10 cellular contexts compared by ENCODE assay signal in the genomic region with DNA sequence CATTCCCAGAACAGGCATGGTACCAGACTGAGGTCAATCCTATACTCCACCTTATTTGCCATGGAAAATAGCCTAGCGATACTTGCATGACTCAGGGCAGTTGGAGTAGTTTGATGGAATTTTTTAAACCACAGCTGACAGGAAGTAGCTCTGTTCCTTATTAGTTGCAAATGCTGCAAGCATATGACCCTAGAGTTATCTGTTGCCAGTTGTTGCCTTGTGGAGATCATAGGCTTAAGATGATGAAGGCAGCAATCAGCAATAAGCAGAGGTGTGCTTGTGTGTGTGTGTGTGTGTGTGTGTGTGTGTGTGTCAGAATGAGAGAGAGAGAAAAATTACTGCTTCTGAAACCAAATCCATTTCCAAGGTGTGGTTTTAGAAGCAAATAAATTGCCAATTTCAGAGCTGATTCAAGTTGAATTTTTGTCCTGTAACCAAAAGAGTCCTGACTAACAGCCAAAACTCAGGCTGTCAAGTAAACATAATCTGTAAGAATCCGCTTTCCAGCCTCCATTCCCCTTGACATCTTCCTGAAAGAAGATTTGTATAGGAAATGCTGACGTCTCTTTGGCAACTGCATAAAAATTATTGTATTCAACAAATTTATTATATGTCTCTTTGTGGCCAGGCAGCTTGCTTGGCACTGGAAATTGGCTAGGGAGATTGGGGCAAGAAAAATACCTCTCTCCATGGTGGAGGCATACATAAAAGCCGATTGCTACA.
DNase-seq lines count a peak whose midpoint lies in the region; ATAC-seq, FAIRE-seq and TF ChIP-seq lines count a peak whose summit lies in the region.
"Had no signal": no experiment of that assay in that cellular context is flagged by ENCODE, and none has a peak within 500 bp of the region (broad histone marks: within the 10 kb centered on the region; RNA-seq: fewer than 3 reads in every experiment).

No MANE protein-coding gene starts in this region.

- TF ChIP-seq CTCF in Loucy (conservative IDR thresholded peaks at IDR 0.05; ENCODE audit: low read length) (no peak), cardiac fibroblast (IDR thresholded peaks at IDR 0.05; ENCODE audit: low read depth, low read length) (no peak), lower lobe of right lung (IDR thresholded peaks at IDR 0.05) (no peak), kidney (IDR thresholded peaks at IDR 0.05; ENCODE audit: borderline replicate concordance, extremely low read depth, insufficient read depth) (no peak)

- no peak overlapping the region for H3K9ac ChIP-seq in Loucy (ENCODE audit: low read depth, low read length, poor library complexity, severe bottlenecking)
- no peak overlapping the region for H3K9ac ChIP-seq in kidney (ENCODE audit: low read length in 2 of 2)

- no peaks in the 10 kb centered on the region for H3F3A ChIP-seq in Loucy (ENCODE audit: low read depth)

- H3K9me2 ChIP-seq in Loucy (replicated peaks; ENCODE audit: low read depth, low read length): no peaks in the 10 kb centered on the region

- H4K20me1 ChIP-seq in Loucy (ENCODE audit: insufficient read depth, low read length, poor library complexity, severe bottlenecking): no peaks in the 10 kb centered on the region

- no peak overlapping the region for H3K4me2 ChIP-seq in Loucy (ENCODE audit: low read depth, low read length, poor library complexity, severe bottlenecking)

- H3K36me3 ChIP-seq in Loucy (ENCODE audit: insufficient read depth, low read length) (no peaks in the 10 kb centered on the region), lower lobe of right lung (no peaks in the 10 kb centered on the region), kidney (ENCODE audit: control insufficient read depth in 1 of 2, insufficient read depth in 2 of 2, low read length in 2 of 2) (no peaks in the 10 kb centered on the region)

- ATAC-seq in lower lobe of right lung (peak; percentile 70 to 76), GM18873 (IDR thresholded peaks at IDR 0.05; ENCODE audit: low FRiP score, unreplicated experiment) (no peak)

- in situ Hi-C loops in ACHN (cut with HindIII; ENCODE audit: low pct_ligation_motif_present, low pct_unique_long_range_greater_than_20kb, low sequenced_read_pairs): no loop called here

- intact Hi-C loops in lower lobe of right lung (cut with DNase I): no loop called here
- intact Hi-C loops in kidney (cut with DNase I): no loop called here

- DNase-seq in ACHN (peak; percentile 43), cardiac fibroblast (ENCODE audit: low read depth in 2 of 2) (peak; percentile 65), lower lobe of right lung (no peak), islet precursor cell (no peak), cerebellar cortex (ENCODE audit: low spot score) (no peak), kidney (no peak)
- DNase-seq: activated naive CD4-positive, alpha-beta T cell; stimulated activated CD4-positive, alpha-beta T cell treated with anti-CD3 and anti-CD28 coated beads, Interleukin-4, amount 100 ng/mL, for 1 hour had no signal

- H3K9me3 ChIP-seq in Loucy (ENCODE audit: insufficient read depth, low read depth, low read length) (no peaks in the 10 kb centered on the region), lower lobe of right lung (no peaks in the 10 kb centered on the region), kidney (ENCODE audit: control insufficient read depth in 1 of 2, low read length in 2 of 2) (no peaks in the 10 kb centered on the region)

- H2AFZ ChIP-seq in Loucy (ENCODE audit: low read length): 0 out of 2 replicates have a peak overlapping the region, but pooled peaks have one; percentile 24

- H3K27ac ChIP-seq in lower lobe of right lung (no peak overlapping the region), kidney (ENCODE audit: low read depth in 2 of 2, low read length in 2 of 2) (peak overlapping the region in 1 of 2 donors; percentile 3)

- H3K79me2 ChIP-seq in Loucy (ENCODE audit: insufficient read depth, low read length): no peaks in the 10 kb centered on the region

- H3K27me3 ChIP-seq in Loucy (ENCODE audit: insufficient read depth, low read length, poor library complexity, severe bottlenecking) (no peaks in the 10 kb centered on the region), lower lobe of right lung (ENCODE audit: low read depth) (no peaks in the 10 kb centered on the region)

- no peak for FAIRE-seq in kidney (lab: Jason Lieb, UNC)

- H3K4me3 ChIP-seq in Loucy (ENCODE audit: low read length, poor library complexity, severe bottlenecking) (no peak overlapping the region), cardiac fibroblast (replicated peaks in 1 of 2; ENCODE audit: low read depth in 2 of 2, low read length in 2 of 2) (no peak overlapping the region), lower lobe of right lung (no peak overlapping the region), kidney (ENCODE audit: low read length in 2 of 2) (no peak overlapping the region)

- H3K4me1 ChIP-seq in Loucy (ENCODE audit: insufficient read depth, low read length, poor library complexity, severe bottlenecking): peaks cover 1% of the 10 kb centered on the region
- peaks cover 5% of the 10 kb centered on the region for H3K4me1 ChIP-seq in lower lobe of right lung
- peaks cover 0 to 2% of the 10 kb centered on the region in 2 donors for H3K4me1 ChIP-seq in kidney (ENCODE audit: control insufficient read depth in 1 of 2, insufficient read depth in 1 of 2, low read depth in 1 of 2, low read length in 2 of 2)

Comparison
In these comparisons a context has a peak if more than half of its experiments do, and no peak if none do; other contexts are left out.
1. DNase-seq: peak in ACHN (single experiment) and cardiac fibroblast (2 of 2); none in lower lobe of right lung (single experiment), islet precursor cell (single experiment), cerebellar cortex (single experiment) and kidney (single experiment).